Comparison of ENCODE assay signal across 1 cellular context in the genomic region with DNA sequence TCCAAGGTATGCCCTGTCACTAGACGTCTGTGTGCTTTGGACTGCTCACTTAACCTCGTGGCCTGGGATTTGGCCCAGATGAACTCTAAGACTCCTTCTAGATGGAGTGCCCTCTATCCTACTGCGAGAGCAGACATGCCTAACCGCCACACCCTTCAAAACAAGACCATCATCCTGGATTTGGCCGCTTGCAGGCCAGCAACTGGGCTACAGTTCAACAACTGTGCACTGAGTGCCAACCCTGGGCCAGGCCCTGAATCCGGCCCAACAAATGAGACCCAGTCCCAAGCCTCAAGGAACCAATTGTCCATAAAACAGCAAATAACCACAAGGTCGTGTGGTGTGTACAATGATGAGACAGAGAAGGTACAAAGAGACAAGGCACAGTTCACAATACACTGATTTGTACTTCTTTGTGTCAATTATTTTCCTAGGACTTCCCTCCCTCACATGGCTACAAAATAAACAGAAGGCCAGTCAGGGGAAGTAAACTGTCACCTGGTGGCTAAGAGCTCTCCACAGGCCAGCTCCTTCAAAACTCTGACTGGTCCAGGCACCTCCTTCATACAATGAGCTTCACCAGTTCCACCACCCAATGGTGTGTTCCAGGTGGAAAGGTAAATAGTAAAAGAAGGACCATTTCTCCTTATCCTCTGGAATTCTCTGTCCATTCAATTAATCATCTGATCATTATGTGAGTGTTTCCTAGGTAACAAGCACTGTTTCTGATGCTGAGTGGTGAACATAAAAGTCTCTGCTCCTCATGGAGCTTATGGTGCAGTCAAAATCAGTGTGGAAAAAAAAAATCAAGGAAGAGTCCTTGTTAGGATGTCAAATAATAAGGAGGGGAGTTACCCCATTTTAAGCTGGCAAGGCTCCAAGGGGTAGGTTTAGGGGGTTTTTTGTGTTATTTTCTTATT.
TF ChIP-seq lines count a peak whose summit lies in the region.

No MANE protein-coding gene starts in this region.

TF ChIP-seq in HepG2, 621 proteins besides CTCF, POLR2A, EP300 and RAD21 (continued from another document and continues in another):
- TF ChIP-seq, protein P1, sequence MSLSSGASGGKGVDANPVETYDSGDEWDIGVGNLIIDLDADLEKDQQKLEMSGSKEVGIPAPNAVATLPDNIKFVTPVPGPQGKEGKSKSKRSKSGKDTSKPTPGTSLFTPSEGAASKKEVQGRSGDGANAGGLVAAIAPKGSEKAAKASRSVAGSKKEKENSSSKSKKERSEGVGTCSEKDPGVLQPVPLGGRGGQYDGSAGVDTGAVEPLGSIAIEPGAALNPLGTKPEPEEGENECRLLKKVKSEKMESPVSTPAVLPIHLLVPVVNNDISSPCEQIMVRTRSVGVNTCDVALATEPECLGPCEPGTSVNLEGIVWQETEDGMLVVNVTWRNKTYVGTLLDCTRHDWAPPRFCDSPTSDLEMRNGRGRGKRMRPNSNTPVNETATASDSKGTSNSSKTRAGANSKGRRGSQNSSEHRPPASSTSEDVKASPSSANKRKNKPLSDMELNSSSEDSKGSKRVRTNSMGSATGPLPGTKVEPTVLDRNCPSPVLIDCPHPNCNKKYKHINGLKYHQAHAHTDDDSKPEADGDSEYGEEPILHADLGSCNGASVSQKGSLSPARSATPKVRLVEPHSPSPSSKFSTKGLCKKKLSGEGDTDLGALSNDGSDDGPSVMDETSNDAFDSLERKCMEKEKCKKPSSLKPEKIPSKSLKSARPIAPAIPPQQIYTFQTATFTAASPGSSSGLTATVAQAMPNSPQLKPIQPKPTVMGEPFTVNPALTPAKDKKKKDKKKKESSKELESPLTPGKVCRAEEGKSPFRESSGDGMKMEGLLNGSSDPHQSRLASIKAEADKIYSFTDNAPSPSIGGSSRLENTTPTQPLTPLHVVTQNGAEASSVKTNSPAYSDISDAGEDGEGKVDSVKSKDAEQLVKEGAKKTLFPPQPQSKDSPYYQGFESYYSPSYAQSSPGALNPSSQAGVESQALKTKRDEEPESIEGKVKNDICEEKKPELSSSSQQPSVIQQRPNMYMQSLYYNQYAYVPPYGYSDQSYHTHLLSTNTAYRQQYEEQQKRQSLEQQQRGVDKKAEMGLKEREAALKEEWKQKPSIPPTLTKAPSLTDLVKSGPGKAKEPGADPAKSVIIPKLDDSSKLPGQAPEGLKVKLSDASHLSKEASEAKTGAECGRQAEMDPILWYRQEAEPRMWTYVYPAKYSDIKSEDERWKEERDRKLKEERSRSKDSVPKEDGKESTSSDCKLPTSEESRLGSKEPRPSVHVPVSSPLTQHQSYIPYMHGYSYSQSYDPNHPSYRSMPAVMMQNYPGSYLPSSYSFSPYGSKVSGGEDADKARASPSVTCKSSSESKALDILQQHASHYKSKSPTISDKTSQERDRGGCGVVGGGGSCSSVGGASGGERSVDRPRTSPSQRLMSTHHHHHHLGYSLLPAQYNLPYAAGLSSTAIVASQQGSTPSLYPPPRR (CRISPR knock-in tag; IDR thresholded peaks at IDR 0.05; ENCODE audit: borderline replicate concordance): 0 out of 2 replicates have a peak, but pooled peaks have one; percentile 52
- TF ChIP-seq RFX5 (IDR thresholded peaks at IDR 0.05; ENCODE audit: low read depth, low read length): no peak
- TF ChIP-seq ZBTB7B (CRISPR knock-in tag; IDR thresholded peaks at IDR 0.05): no peak
- TF ChIP-seq MTA1 (CRISPR knock-in tag; IDR thresholded peaks at IDR 0.05; ENCODE audit: borderline replicate concordance): peak; percentile 50; the same call in 1 of the 2 replicates
- TF ChIP-seq RCOR2 (CRISPR knock-in tag; IDR thresholded peaks at IDR 0.05): peak; percentile 84
- TF ChIP-seq, protein P2, sequence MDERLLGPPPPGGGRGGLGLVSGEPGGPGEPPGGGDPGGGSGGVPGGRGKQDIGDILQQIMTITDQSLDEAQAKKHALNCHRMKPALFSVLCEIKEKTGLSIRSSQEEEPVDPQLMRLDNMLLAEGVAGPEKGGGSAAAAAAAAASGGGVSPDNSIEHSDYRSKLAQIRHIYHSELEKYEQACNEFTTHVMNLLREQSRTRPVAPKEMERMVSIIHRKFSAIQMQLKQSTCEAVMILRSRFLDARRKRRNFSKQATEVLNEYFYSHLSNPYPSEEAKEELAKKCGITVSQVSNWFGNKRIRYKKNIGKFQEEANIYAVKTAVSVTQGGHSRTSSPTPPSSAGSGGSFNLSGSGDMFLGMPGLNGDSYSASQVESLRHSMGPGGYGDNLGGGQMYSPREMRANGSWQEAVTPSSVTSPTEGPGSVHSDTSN (CRISPR knock-in tag; IDR thresholded peaks at IDR 0.05): peak; percentile 63
- no peak for TF ChIP-seq ZSCAN12 (CRISPR knock-in tag; IDR thresholded peaks at IDR 0.05)
- no peak for TF ChIP-seq MZF1 (CRISPR knock-in tag; IDR thresholded peaks at IDR 0.05; ENCODE audit: borderline replicate concordance)
- no peak for TF ChIP-seq HOXA7 (CRISPR knock-in tag; IDR thresholded peaks at IDR 0.05)
- no peak for TF ChIP-seq ZZZ3 (CRISPR knock-in tag; IDR thresholded peaks at IDR 0.05; ENCODE audit: borderline replicate concordance)
- TF ChIP-seq ZNF572 (CRISPR knock-in tag; IDR thresholded peaks at IDR 0.05): no peak
- no peak for TF ChIP-seq KLF9 (CRISPR knock-in tag; IDR thresholded peaks at IDR 0.05; ENCODE audit: low read depth)
- TF ChIP-seq CEBPB (IDR thresholded peaks at IDR 0.05; ENCODE audit: borderline replicate concordance, low read depth, low read length): no peak
- TF ChIP-seq, protein P3, sequence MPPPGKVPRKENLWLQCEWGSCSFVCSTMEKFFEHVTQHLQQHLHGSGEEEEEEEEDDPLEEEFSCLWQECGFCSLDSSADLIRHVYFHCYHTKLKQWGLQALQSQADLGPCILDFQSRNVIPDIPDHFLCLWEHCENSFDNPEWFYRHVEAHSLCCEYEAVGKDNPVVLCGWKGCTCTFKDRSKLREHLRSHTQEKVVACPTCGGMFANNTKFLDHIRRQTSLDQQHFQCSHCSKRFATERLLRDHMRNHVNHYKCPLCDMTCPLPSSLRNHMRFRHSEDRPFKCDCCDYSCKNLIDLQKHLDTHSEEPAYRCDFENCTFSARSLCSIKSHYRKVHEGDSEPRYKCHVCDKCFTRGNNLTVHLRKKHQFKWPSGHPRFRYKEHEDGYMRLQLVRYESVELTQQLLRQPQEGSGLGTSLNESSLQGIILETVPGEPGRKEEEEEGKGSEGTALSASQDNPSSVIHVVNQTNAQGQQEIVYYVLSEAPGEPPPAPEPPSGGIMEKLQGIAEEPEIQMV (CRISPR knock-in tag; IDR thresholded peaks at IDR 0.05; ENCODE audit: low read depth): no peak
- no peak; the same call in 1 of the 2 replicates for TF ChIP-seq ZFP91 (CRISPR knock-in tag; IDR thresholded peaks at IDR 0.05; ENCODE audit: borderline replicate concordance)
- TF ChIP-seq NFAT5 (CRISPR knock-in tag; IDR thresholded peaks at IDR 0.05): no peak
- TF ChIP-seq ZNF230 (CRISPR knock-in tag; IDR thresholded peaks at IDR 0.05): no peak
- TF ChIP-seq, protein P4, sequence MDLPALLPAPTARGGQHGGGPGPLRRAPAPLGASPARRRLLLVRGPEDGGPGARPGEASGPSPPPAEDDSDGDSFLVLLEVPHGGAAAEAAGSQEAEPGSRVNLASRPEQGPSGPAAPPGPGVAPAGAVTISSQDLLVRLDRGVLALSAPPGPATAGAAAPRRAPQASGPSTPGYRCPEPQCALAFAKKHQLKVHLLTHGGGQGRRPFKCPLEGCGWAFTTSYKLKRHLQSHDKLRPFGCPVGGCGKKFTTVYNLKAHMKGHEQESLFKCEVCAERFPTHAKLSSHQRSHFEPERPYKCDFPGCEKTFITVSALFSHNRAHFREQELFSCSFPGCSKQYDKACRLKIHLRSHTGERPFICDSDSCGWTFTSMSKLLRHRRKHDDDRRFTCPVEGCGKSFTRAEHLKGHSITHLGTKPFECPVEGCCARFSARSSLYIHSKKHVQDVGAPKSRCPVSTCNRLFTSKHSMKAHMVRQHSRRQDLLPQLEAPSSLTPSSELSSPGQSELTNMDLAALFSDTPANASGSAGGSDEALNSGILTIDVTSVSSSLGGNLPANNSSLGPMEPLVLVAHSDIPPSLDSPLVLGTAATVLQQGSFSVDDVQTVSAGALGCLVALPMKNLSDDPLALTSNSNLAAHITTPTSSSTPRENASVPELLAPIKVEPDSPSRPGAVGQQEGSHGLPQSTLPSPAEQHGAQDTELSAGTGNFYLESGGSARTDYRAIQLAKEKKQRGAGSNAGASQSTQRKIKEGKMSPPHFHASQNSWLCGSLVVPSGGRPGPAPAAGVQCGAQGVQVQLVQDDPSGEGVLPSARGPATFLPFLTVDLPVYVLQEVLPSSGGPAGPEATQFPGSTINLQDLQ (CRISPR knock-in tag; IDR thresholded peaks at IDR 0.05): no peak
- 0 out of 2 replicates have a peak, but pooled peaks have one; percentile 36 for TF ChIP-seq ZNF761 (CRISPR knock-in tag; conservative IDR thresholded peaks at IDR 0.05)
- TF ChIP-seq KLF12 (CRISPR knock-in tag; IDR thresholded peaks at IDR 0.05; ENCODE audit: borderline replicate concordance): no peak
- no peak for TF ChIP-seq ZNF275 (CRISPR knock-in tag; IDR thresholded peaks at IDR 0.05; ENCODE audit: borderline replicate concordance)
- TF ChIP-seq, protein P5, sequence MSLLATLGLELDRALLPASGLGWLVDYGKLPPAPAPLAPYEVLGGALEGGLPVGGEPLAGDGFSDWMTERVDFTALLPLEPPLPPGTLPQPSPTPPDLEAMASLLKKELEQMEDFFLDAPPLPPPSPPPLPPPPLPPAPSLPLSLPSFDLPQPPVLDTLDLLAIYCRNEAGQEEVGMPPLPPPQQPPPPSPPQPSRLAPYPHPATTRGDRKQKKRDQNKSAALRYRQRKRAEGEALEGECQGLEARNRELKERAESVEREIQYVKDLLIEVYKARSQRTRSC (CRISPR knock-in tag; IDR thresholded peaks at IDR 0.05; ENCODE audit: low read depth): no peak
- no peak for TF ChIP-seq ZNF614 (CRISPR knock-in tag; IDR thresholded peaks at IDR 0.05; ENCODE audit: borderline replicate concordance)
- no peak for TF ChIP-seq FLYWCH1 (CRISPR knock-in tag; IDR thresholded peaks at IDR 0.05)
- TF ChIP-seq ZSCAN20 (CRISPR knock-in tag; IDR thresholded peaks at IDR 0.05; ENCODE audit: borderline replicate concordance): no peak
- no peak for TF ChIP-seq MAFF (IDR thresholded peaks at IDR 0.05; ENCODE audit: low read depth, low read length)
- no peak for TF ChIP-seq ZKSCAN8 (CRISPR knock-in tag; IDR thresholded peaks at IDR 0.05; ENCODE audit: borderline replicate concordance)
- TF ChIP-seq SOX6 (IDR thresholded peaks at IDR 0.05): no peak
- TF ChIP-seq SOX6 (CRISPR knock-in tag; IDR thresholded peaks at IDR 0.05): peak; percentile 90
- TF ChIP-seq SP1 (IDR thresholded peaks at IDR 0.05): no peak
- no peak for TF ChIP-seq SP1 (CRISPR knock-in tag; IDR thresholded peaks at IDR 0.05)
- no peak for TF ChIP-seq MTF1 (CRISPR knock-in tag; IDR thresholded peaks at IDR 0.05)
- peak; percentile 18 for TF ChIP-seq TEAD3 (CRISPR knock-in tag; optimal IDR thresholded peaks at IDR 0.05; ENCODE audit: borderline replicate concordance)
- TF ChIP-seq, protein P6, sequence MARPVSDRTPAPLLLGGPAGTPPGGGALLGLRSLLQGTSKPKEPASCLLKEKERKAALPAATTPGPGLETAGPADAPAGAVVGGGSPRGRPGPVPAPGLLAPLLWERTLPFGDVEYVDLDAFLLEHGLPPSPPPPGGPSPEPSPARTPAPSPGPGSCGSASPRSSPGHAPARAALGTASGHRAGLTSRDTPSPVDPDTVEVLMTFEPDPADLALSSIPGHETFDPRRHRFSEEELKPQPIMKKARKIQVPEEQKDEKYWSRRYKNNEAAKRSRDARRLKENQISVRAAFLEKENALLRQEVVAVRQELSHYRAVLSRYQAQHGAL (CRISPR knock-in tag; IDR thresholded peaks at IDR 0.05; ENCODE audit: not compliant biosample characterization): no peak
- TF ChIP-seq CEBPG (CRISPR knock-in tag; IDR thresholded peaks at IDR 0.05): no peak; the same call in 1 of the 2 replicates
